In the genomic region with DNA sequence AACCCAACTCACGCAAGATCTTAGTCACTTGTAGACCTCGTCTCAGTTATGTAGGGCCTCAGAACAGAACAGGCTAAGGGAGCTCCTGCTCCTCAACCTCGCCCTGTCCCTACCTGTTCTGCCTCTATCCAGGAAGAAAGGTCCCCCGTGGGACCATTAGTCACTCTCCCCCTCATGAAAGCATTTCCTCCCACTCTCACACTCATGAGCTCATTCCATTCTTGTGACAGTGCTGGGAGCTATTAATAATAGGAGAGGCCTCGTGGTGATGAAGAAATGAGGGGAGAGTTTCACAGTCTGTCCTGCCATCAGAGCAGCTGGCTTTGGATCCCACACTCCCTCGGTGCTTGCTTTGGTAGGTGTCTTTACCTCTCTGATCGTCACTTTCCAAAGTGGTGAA, we compare ENCODE assay signal across 12 cellular contexts. TPM values are rescaled to one million over a fixed set of nuclear protein-coding genes. Genes with fewer than 3 reads are reported as not detected.
DNase-seq lines count a peak whose midpoint lies in the region; ATAC-seq and TF ChIP-seq lines count a peak whose summit lies in the region.
"Had no signal": no experiment of that assay in that cellular context is flagged by ENCODE, and none has a peak within 500 bp of the region (broad histone marks: within the 10 kb centered on the region; RNA-seq: fewer than 3 reads in every experiment).

No MANE protein-coding gene starts in this region.

- ATAC-seq in left cardiac atrium = peak; percentile 89 to 91
- ATAC-seq in GM19035 (IDR thresholded peaks at IDR 0.05; ENCODE audit: unreplicated experiment) = no peak
- ATAC-seq in GM21737 (IDR thresholded peaks at IDR 0.05; ENCODE audit: unreplicated experiment) = no peak

- H3K9me3 ChIP-seq in smooth muscle cell (replicated peaks; ENCODE audit: low read depth) = no peaks in the 10 kb centered on the region

- H3K27me3 ChIP-seq in smooth muscle cell (ENCODE audit: low read depth) = no peaks in the 10 kb centered on the region

- H3K4me1 ChIP-seq in smooth muscle cell (ENCODE audit: low read depth) = no peaks in the 10 kb centered on the region

- no peak for TF ChIP-seq CTCF in smooth muscle cell (IDR thresholded peaks at IDR 0.05; ENCODE audit: borderline replicate concordance, insufficient read depth, poor library complexity, severe bottlenecking)

- H2AFZ ChIP-seq in smooth muscle cell (ENCODE audit: low read depth) = no peak overlapping the region
- H2AFZ ChIP-seq: parathyroid adenoma had no signal

- H3K27ac ChIP-seq in smooth muscle cell (ENCODE audit: low read depth) = peak overlapping the region; percentile 88
- H3K27ac ChIP-seq: parathyroid adenoma had no signal

- peak overlapping the region; percentile 33 for H3K9ac ChIP-seq in smooth muscle cell (ENCODE audit: low read depth)
- H3K9ac ChIP-seq: parathyroid adenoma had no signal

- peaks cover 29% of the 10 kb centered on the region for H3K36me3 ChIP-seq in smooth muscle cell (ENCODE audit: low read depth)

- peaks cover 8% of the 10 kb centered on the region for H3F3A ChIP-seq in smooth muscle cell (ENCODE audit: low read depth)

- H4K20me1 ChIP-seq in smooth muscle cell (ENCODE audit: low read depth) = peaks cover 100% of the 10 kb centered on the region

- peak; percentile 79 for DNase-seq in GM04503 (ENCODE audit: low read depth)
- peak; percentile 56 for DNase-seq in astrocyte of the hippocampus (ENCODE audit: low read depth, low spot score)
- DNase-seq in left cardiac atrium = peak; percentile 57
- no peak for DNase-seq in smooth muscle cell (lab: John Stamatoyannopoulos, UW; ENCODE audit: unreplicated experiment)
- no peak for DNase-seq in inferior parietal cortex (ENCODE audit: extremely low spot score)
- DNase-seq in SK-N-DZ (ENCODE audit: low spot score) = no peak
- DNase-seq: activated CD8-positive, alpha-beta memory T cell treated with anti-CD3 and anti-CD28 coated beads, Interleukin-2, amount 50 U/mL, for 4 hours; NCI-H1417 treated with DMSO at 0.1 percent for 48 hours; RPMI8226 had no signal

- intact Hi-C loops in left cardiac atrium (cut with DNase I) = no loop called here

- peak overlapping the region; percentile 5 for H3K4me2 ChIP-seq in smooth muscle cell

- 52% methylated on average over 7 of the region's 7 CpGs for WGBS in smooth muscle cell (ENCODE audit: low lambda C conversion rate)

- H3K79me2 ChIP-seq in smooth muscle cell (ENCODE audit: low read depth) = peaks cover 88% of the 10 kb centered on the region

- H3K4me3 ChIP-seq in smooth muscle cell = no peak overlapping the region

RNA-seq across cellular contexts. Expression of a gene that starts 10.2 kb away (rescaled TPM):
- total RNA-seq in left cardiac atrium (100 to 1,000 TPM; 276 to 389 TPM), smooth muscle cell (121 and 160 TPM in 2 replicates)
- 256 and 265 TPM in 2 replicates for polyA plus RNA-seq in smooth muscle cell
- polyA plus RNA-seq in SK-N-DZ (2014; cell fraction: cytosol; rRNA removed) = 119 and 147 TPM in 2 replicates
- polyA plus RNA-seq in SK-N-DZ (2014; cell fraction: nucleus; rRNA removed) = 56.6 and 76.9 TPM in 2 replicates

RNA-seq across cellular contexts. Expression of a gene that starts 28.6 kb away (rescaled TPM):
- total RNA-seq in left cardiac atrium (10 to 100 TPM in 1 of 2 donors, 1 to 10 TPM in 1; 8.9 to 10.5 TPM), smooth muscle cell (5.7 TPM in 2 replicates)
- polyA plus RNA-seq in smooth muscle cell = 3.2 and 3.3 TPM in 2 replicates
- 0.83 and 4.5 TPM in 2 replicates for polyA plus RNA-seq in SK-N-DZ (2014; cell fraction: cytosol; rRNA removed)
- 5.5 and 7.4 TPM in 2 replicates for polyA plus RNA-seq in SK-N-DZ (2014; cell fraction: nucleus; rRNA removed)

Comparison
In these comparisons a context has a peak if more than half of its experiments do, and no peak if none do; other contexts are left out.
1. DNase-seq: peak in GM04503 (single experiment), astrocyte of the hippocampus (single experiment) and left cardiac atrium (single experiment); none in smooth muscle cell (single experiment), inferior parietal cortex (single experiment) and SK-N-DZ (single experiment).
2. ATAC-seq: peak in left cardiac atrium (2 of 2); none in GM19035 (single experiment) and GM21737 (single experiment).